8 cellular contexts compared by ENCODE assay signal in genomic region chr6:56091159-56091869, GRCh38.
DNase-seq lines count a peak whose midpoint lies in the region; ATAC-seq and TF ChIP-seq lines count a peak whose summit lies in the region.

No MANE protein-coding gene starts in this region.

- in situ Hi-C loops in Panc1 (cut with HindIII; ENCODE audit: low pct_unique_long_range_greater_than_20kb, low sequenced_read_pairs) = no loop called here

- WGBS in H9 (ENCODE audit: extremely low coverage, insufficient read length, low lambda C conversion rate) = no CpG with 5 or more reads among the region's 3 CpGs
- WGBS in sigmoid colon, 2 donors = 37 to 66% methylated on average over 3 of the region's 3 CpGs
- WGBS in adrenal gland, 4 donors = 64 to 74% (median 69%) methylated on average over 3 of the region's 3 CpGs

- no peak overlapping the region for H2AFZ ChIP-seq in H9 (ENCODE audit: low read length)

- intact Hi-C loops in Panc1 (cut with micrococcal nuclease; ENCODE audit: unreplicated experiment) = loop anchor here (10.0 kb wide), 1 partner anchor 107 kb away; no protein-coding TSS in a partner anchor
- intact Hi-C loops in sigmoid colon (cut with DNase I) = no loop called here
- intact Hi-C loops in adrenal gland (cut with DNase I) = no loop called here

- ATAC-seq in Panc1 (peak; percentile 94), HG02678 (IDR thresholded peaks at IDR 0.05; ENCODE audit: unreplicated experiment) (no peak), GM21723 (IDR thresholded peaks at IDR 0.05; ENCODE audit: unreplicated experiment) (no peak)

- H3K27ac Mint-ChIP-seq in H9 = peak overlapping the region in 2 of 3 experiments; percentile 65 to 73; a peak in 2 of 7 replicates
- H3K27ac Mint-ChIP-seq in progenitor cell of endocrine pancreas = no peak overlapping the region

- H3K4me1 Mint-ChIP-seq in H9 = peaks cover 11% of the 10 kb centered on the region in 2 experiments
- no peaks in the 10 kb centered on the region for H3K4me1 Mint-ChIP-seq in progenitor cell of endocrine pancreas (ENCODE audit: low read depth)

- H2BK120ac ChIP-seq in H9 (ENCODE audit: low read depth, low read length, poor library complexity, severe bottlenecking) = no peak overlapping the region

- no peaks in the 10 kb centered on the region for H3K23me2 ChIP-seq in H9 (ENCODE audit: insufficient read length, low read depth, low read length, poor library complexity, severe bottlenecking)

- H3K4me3 ChIP-seq in Panc1 (ENCODE audit: low read depth in 2 of 2, low read length in 2 of 2) (peak overlapping the region in 1 of 2 experiments; percentile 28; a peak in 2 of 4 replicates), fibroblast of mammary gland (ENCODE audit: control insufficient read depth, low read depth, low read length) (no peak overlapping the region), sigmoid colon (no peak overlapping the region), adrenal gland (no peak overlapping the region)

- H3K9me3 Mint-ChIP-seq in H9 (peaks cover 5% of the 10 kb centered on the region in 2 experiments; a peak in 3 of 5 replicates), progenitor cell of endocrine pancreas (ENCODE audit: low read depth) (peaks cover 4% of the 10 kb centered on the region)

- no peaks in the 10 kb centered on the region for H3K36me3 ChIP-seq in Panc1 (ENCODE audit: control insufficient read depth, insufficient read depth, low read length)
- H3K36me3 ChIP-seq in sigmoid colon = peaks cover 0 to 6% (median 0%) of the 10 kb centered on the region in 4 donors
- H3K36me3 ChIP-seq in adrenal gland (replicated peaks in 1 of 2) = no peaks in the 10 kb centered on the region

- H3K4me3 Mint-ChIP-seq in H9 (no peak overlapping the region), progenitor cell of endocrine pancreas (ENCODE audit: low read depth) (no peak overlapping the region)

- H3K9me3 ChIP-seq in H9 (ENCODE audit: control insufficient read depth, low read depth, low read length) (no peaks in the 10 kb centered on the region), Panc1 (ENCODE audit: control insufficient read depth, insufficient read depth, low read depth, low read length) (peaks cover 15% of the 10 kb centered on the region), sigmoid colon (peaks cover 0 to 7% (median 3%) of the 10 kb centered on the region in 4 donors), adrenal gland (replicated peaks in 1 of 3) (no peaks in the 10 kb centered on the region)

- H3T11ph ChIP-seq in H9 (ENCODE audit: low read length) = no peak overlapping the region

- H3K4me1 ChIP-seq in H9 (ENCODE audit: insufficient read depth, low read length) (no peaks in the 10 kb centered on the region; the same call in 1 of the 2 replicates), Panc1 (ENCODE audit: control insufficient read depth, insufficient read depth, low read length) (peaks cover 6% of the 10 kb centered on the region), sigmoid colon (peaks cover 0 to 6% (median 4%) of the 10 kb centered on the region in 4 donors), adrenal gland (replicated peaks in 1 of 2) (no peaks in the 10 kb centered on the region)

- no peaks in the 10 kb centered on the region for H4K20me1 ChIP-seq in H9 (ENCODE audit: control insufficient read depth, insufficient read depth, insufficient read length)

- H3K27me3 Mint-ChIP-seq in H9 (ENCODE audit: low read depth) = no peaks in the 10 kb centered on the region
- H3K27me3 Mint-ChIP-seq in progenitor cell of endocrine pancreas = no peaks in the 10 kb centered on the region

- no peak overlapping the region for H2AK5ac ChIP-seq in H9 (ENCODE audit: insufficient read length, low read length)

- H3K4me2 ChIP-seq in H9 (ENCODE audit: insufficient read depth, insufficient read length, low read length) = no peak overlapping the region

- no peak overlapping the region for H3K27ac ChIP-seq in H9 (ENCODE audit: insufficient read length, low read depth, low read length)
- H3K27ac ChIP-seq in Panc1 (ENCODE audit: low read length) = peak overlapping the region; percentile 84
- peak overlapping the region in 3 of 4 donors; percentile 44 to 66 (median 62) for H3K27ac ChIP-seq in sigmoid colon
- no peak overlapping the region for H3K27ac ChIP-seq in adrenal gland

- H3K14ac ChIP-seq in H9 (ENCODE audit: insufficient read depth, low read length) = no peak overlapping the region

- H2BK5ac ChIP-seq in H9 (ENCODE audit: insufficient read length, low read length) = no peak overlapping the region

- no peaks in the 10 kb centered on the region for H3K79me2 ChIP-seq in H9 (ENCODE audit: insufficient read depth, low read length)

- H4K8ac ChIP-seq in H9 (replicated peaks; ENCODE audit: insufficient read length, low read depth, low read length) = no peak overlapping the region

- BruUV-seq in Panc1 (replicated peaks; lab: Mats Ljungman, UMichigan) = no TSS peak

- no peak overlapping the region for H3K56ac ChIP-seq in H9 (ENCODE audit: insufficient read length, low read depth, low read length)

- no peak for TF ChIP-seq EP300 in sigmoid colon (IDR thresholded peaks at IDR 0.05)

- H3K18ac ChIP-seq in H9 (ENCODE audit: insufficient read length, low read depth, low read length) = no peak overlapping the region

- CTCF ChIA-PET in Panc1 (lab: Charles Lee) = interaction anchor here (0.5 kb wide), 2 partner anchors 33 to 49 kb away, joined by 3 to 5 read pairs; no protein-coding TSS in a partner anchor

- H2BK15ac ChIP-seq in H9 (ENCODE audit: low read depth, low read length) = no peak overlapping the region

- no peak overlapping the region for H3K23ac ChIP-seq in H9 (ENCODE audit: insufficient read length, low read depth, low read length)

- no peak overlapping the region for H2BK20ac ChIP-seq in H9 (ENCODE audit: low read depth, low read length, poor library complexity, severe bottlenecking)

- H3K36me3 Mint-ChIP-seq in H9 (ENCODE audit: insufficient read depth in 1 of 3, low read depth in 3 of 3) = peaks cover 0 to 5% (median 4%) of the 10 kb centered on the region in 3 experiments; a peak in 4 of 7 replicates
- H3K36me3 Mint-ChIP-seq in progenitor cell of endocrine pancreas (ENCODE audit: insufficient read depth) = no peaks in the 10 kb centered on the region

- POLR2A ChIA-PET in Panc1 (lab: Charles Lee) = no interaction called here

- TF ChIP-seq POLR2A in sigmoid colon (IDR thresholded peaks at IDR 0.05) (no peak), adrenal gland (IDR thresholded peaks at IDR 0.05) (no peak)

- H3K27me3 ChIP-seq in H9 (ENCODE audit: insufficient read depth, low read length) = no peaks in the 10 kb centered on the region
- no peaks in the 10 kb centered on the region for H3K27me3 ChIP-seq in Panc1 (ENCODE audit: control insufficient read depth, insufficient read depth, low read length)
- H3K27me3 ChIP-seq in sigmoid colon = no peaks in the 10 kb centered on the region
- no peaks in the 10 kb centered on the region for H3K27me3 ChIP-seq in adrenal gland

- no peaks in the 10 kb centered on the region for H3K79me1 ChIP-seq in H9 (ENCODE audit: insufficient read depth, low read depth, low read length, poor library complexity, severe bottlenecking)

- no peak for TF ChIP-seq CTCF in H9 (conservative IDR thresholded peaks at IDR 0.05)
- no peak for TF ChIP-seq CTCF in Panc1 (IDR thresholded peaks at IDR 0.05)
- no peak for TF ChIP-seq CTCF in fibroblast of mammary gland (conservative IDR thresholded peaks at IDR 0.05; ENCODE audit: control insufficient read depth, insufficient read depth, low read depth, low read length)
- TF ChIP-seq CTCF in sigmoid colon (IDR thresholded peaks at IDR 0.05) = no peak
- no peak for TF ChIP-seq CTCF in progenitor cell of endocrine pancreas (IDR thresholded peaks at IDR 0.05; ENCODE audit: unreplicated experiment)
- TF ChIP-seq CTCF in adrenal gland (IDR thresholded peaks at IDR 0.05) = no peak

- DNase-seq in H9 (no peak), Panc1 (ENCODE audit: low read depth, low spot score) (peak; percentile 77), fibroblast of mammary gland (ENCODE audit: low read depth) (peak; percentile 87), sigmoid colon (no peak), progenitor cell of endocrine pancreas (ENCODE audit: low spot score, unreplicated experiment) (no peak), adrenal gland (no peak)

- H2BK12ac ChIP-seq in H9 (ENCODE audit: insufficient read length, low read depth, low read length) = no peak overlapping the region

- no peak overlapping the region for H3K4ac ChIP-seq in H9 (ENCODE audit: low read depth, low read length)

- no peak overlapping the region for H4K91ac ChIP-seq in H9 (ENCODE audit: insufficient read length, low read depth, low read length)

- no peak overlapping the region for H4K5ac ChIP-seq in H9 (ENCODE audit: insufficient read length, low read depth, low read length)

- no peak overlapping the region for H3K9ac ChIP-seq in H9 (ENCODE audit: extremely low read depth, insufficient read length, low read length)

Comparison
In these comparisons a context has a peak if more than half of its experiments do, and no peak if none do; other contexts are left out.
1. DNase-seq: peak in Panc1 (single experiment) and fibroblast of mammary gland (single experiment); none in H9 (single experiment), sigmoid colon (single experiment), progenitor cell of endocrine pancreas (single experiment) and adrenal gland (0 of 7).
2. H3K27ac ChIP-seq: peak in Panc1 (single experiment) and sigmoid colon (3 of 4); none in H9 (single experiment) and adrenal gland (0 of 5).